Comparison of ENCODE assay signal across 3 cellular contexts in the genomic region with DNA sequence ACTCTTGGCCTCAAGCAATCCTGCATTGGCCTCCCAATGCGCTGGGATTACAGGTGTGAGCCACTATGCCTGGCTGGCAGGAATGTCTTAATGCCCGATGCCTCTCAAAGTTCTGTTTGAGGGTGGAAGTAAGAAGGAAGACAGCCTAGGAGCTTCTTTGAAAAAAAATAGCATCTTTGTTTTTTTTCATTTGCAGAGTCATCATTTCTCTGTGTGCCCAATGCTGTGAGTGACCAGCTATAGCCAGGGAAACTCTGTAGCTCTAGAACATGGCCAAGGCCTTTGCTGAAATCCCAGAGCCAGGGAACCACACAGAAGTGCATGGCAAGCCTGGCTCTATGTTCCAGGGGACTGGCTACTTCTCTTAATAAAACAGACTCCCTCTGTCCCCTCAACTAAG.
A peak's percentile ranks its signal among the peaks of the same experiment; 100 is the strongest.
TF ChIP-seq lines count a peak whose summit lies in the region.

No MANE protein-coding gene starts in this region.

TF ChIP-seq in A549, 52 proteins besides CTCF, POLR2A, EP300 and RAD21 (continued from another document):
- no peak for TF ChIP-seq NFE2L2 (conservative IDR thresholded peaks at IDR 0.05; ENCODE audit: low read length)
- no peak for TF ChIP-seq FOSB (CRISPR knock-in tag; IDR thresholded peaks at IDR 0.05)
- TF ChIP-seq ZFP36 (IDR thresholded peaks at IDR 0.05; ENCODE audit: borderline replicate concordance, partially characterized antibody): no peak
- no peak for TF ChIP-seq RARB (CRISPR knock-in tag; IDR thresholded peaks at IDR 0.05)
- TF ChIP-seq, protein P1, sequence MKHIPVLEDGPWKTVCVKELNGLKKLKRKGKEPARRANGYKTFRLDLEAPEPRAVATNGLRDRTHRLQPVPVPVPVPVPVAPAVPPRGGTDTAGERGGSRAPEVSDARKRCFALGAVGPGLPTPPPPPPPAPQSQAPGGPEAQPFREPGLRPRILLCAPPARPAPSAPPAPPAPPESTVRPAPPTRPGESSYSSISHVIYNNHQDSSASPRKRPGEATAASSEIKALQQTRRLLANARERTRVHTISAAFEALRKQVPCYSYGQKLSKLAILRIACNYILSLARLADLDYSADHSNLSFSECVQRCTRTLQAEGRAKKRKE (CRISPR knock-in tag; IDR thresholded peaks at IDR 0.05; ENCODE audit: low read depth): no peak
- TF ChIP-seq MAFK (IDR thresholded peaks at IDR 0.05; ENCODE audit: partially characterized antibody): peak; percentile 68
- no peak for TF ChIP-seq ZSCAN20 (CRISPR knock-in tag; IDR thresholded peaks at IDR 0.05)

TF ChIP-seq in IMR-90, 13 proteins besides CTCF, POLR2A, EP300 and RAD21 (continued from another document):
- TF ChIP-seq MAFK (IDR thresholded peaks at IDR 0.05; ENCODE audit: low read depth, low read length): peak; percentile 21; the same call in 1 of the 2 replicates
- no peak for TF ChIP-seq SMC3 (IDR thresholded peaks at IDR 0.05; ENCODE audit: low read depth, low read length)

TF ChIP-seq in K562, 482 proteins besides CTCF, POLR2A, EP300 and RAD21:
- no peak for TF ChIP-seq RCOR1 (IDR thresholded peaks at IDR 0.05; ENCODE audit: borderline replicate concordance in 1 of 2, low read depth in 2 of 2, low read length in 2 of 2)
- no peak for TF ChIP-seq KLF10 (CRISPR knock-in tag; IDR thresholded peaks at IDR 0.05)
- TF ChIP-seq PHB (CRISPR knock-in tag; IDR thresholded peaks at IDR 0.05): no peak
- TF ChIP-seq, protein P2, sequence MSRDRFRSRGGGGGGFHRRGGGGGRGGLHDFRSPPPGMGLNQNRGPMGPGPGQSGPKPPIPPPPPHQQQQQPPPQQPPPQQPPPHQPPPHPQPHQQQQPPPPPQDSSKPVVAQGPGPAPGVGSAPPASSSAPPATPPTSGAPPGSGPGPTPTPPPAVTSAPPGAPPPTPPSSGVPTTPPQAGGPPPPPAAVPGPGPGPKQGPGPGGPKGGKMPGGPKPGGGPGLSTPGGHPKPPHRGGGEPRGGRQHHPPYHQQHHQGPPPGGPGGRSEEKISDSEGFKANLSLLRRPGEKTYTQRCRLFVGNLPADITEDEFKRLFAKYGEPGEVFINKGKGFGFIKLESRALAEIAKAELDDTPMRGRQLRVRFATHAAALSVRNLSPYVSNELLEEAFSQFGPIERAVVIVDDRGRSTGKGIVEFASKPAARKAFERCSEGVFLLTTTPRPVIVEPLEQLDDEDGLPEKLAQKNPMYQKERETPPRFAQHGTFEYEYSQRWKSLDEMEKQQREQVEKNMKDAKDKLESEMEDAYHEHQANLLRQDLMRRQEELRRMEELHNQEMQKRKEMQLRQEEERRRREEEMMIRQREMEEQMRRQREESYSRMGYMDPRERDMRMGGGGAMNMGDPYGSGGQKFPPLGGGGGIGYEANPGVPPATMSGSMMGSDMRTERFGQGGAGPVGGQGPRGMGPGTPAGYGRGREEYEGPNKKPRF (IDR thresholded peaks at IDR 0.05; ENCODE audit: low read depth, low read length): no peak
- TF ChIP-seq ZNF316 (IDR thresholded peaks at IDR 0.05): 0 out of 2 replicates have a peak, but pooled peaks have one; percentile 16
